ENCODE assay signal across 25 cellular contexts in the genomic region with DNA sequence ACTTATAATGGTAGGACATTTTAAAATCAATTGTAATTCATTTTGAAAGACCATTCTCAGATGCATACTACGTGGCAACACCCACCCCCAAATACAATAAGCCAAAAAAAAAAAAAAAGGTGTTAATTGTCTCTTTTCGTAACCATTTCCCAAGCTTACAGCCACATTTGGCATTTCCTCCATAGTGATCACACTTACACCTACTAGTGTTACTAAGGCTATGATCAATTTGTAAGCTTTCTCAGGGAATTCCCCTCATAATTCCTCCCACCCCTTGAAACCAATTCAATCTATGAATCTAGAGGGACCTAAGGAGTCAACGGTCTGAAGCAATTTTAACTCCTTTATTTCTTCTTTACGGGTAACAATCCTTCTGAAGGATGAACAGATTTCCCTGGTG. TPM values are rescaled to one million over a fixed set of nuclear protein-coding genes. Genes with fewer than 3 reads are reported as not detected.
"Had no signal": no experiment of that assay in that cellular context is flagged by ENCODE, and none has a peak within 500 bp of the region (broad histone marks: within the 10 kb centered on the region; RNA-seq: fewer than 3 reads in every experiment).

No MANE protein-coding gene starts in this region.

- H3K9me3 Mint-ChIP-seq: activated T-cell treated with anti-CD3 and anti-CD28 coated beads, Interleukin-2, amount 50 U/mL, for 72 hours; naive thymus-derived CD8-positive, alpha-beta T cell; type B pancreatic cell; WTC11 had no signal

- H3K36me3 Mint-ChIP-seq: type B pancreatic cell, WTC11 had no signal

- H3K27me3 ChIP-seq: colonic mucosa, uterus had no signal

- H2AFZ ChIP-seq: parathyroid adenoma had no signal

- H3K9ac ChIP-seq: parathyroid adenoma had no signal

- H3K4me3 Mint-ChIP-seq: activated naive CD8-positive, alpha-beta T cell; WTC11 had no signal

- H3K79me2 ChIP-seq: parathyroid adenoma had no signal

- H3K4me3 ChIP-seq: colonic mucosa, uterus had no signal

- ATAC-seq: left cardiac atrium, left ventricle myocardium superior, right cardiac atrium, WTC11 had no signal

- H3K4me1 ChIP-seq: colonic mucosa, parathyroid adenoma, uterus had no signal

- H3K36me3 ChIP-seq: colonic mucosa, uterus had no signal

- H3K27ac Mint-ChIP-seq: activated naive CD8-positive, alpha-beta T cell; type B pancreatic cell; WTC11 had no signal

- H3K27ac ChIP-seq: colonic mucosa, parathyroid adenoma had no signal

- DNase-seq: activated CD4-positive, alpha-beta T cell treated with anti-CD3 and anti-CD28 coated beads for 1 hour; activated CD4-positive, alpha-beta T cell treated with anti-CD3 and anti-CD28 coated beads, Interleukin-2, amount 50 U/mL, for 1 hour; activated effector memory CD4-positive, alpha-beta T cell treated with Interleukin-2 at 50 U/mL for 16 hours; activated naive CD4-positive, alpha-beta T cell treated with Interleukin-2 at 50 U/mL for 16 hours; activated T-cell treated with anti-CD3 and anti-CD28 coated beads for 4 hours; activated T-cell treated with anti-CD3 and anti-CD28 coated beads, Interleukin-2, amount 50 U/mL, for 72 hours; cerebellar nuclear complex; colonic mucosa; effector CD8-positive, alpha-beta T cell; glutamatergic neuron; islet precursor cell; left cardiac atrium; left ventricle myocardium superior; midbrain; naive thymus-derived CD8-positive, alpha-beta T cell; right cardiac atrium; stimulated activated CD4-positive, alpha-beta T cell treated with anti-CD3 and anti-CD28 coated beads, Interleukin-15, amount 100 ng/mL, for 24 hours; stimulated activated naive CD4-positive, alpha-beta T cell treated with Interleukin-2 at 50 U/mL for 16 hours; substantia nigra; SW 1271; uterus had no signal

- H3K9me3 ChIP-seq: colonic mucosa, uterus had no signal

RNA-seq across cellular contexts. Expression of gene NR2F1, which starts 40.1 kb away (rescaled TPM):
- total RNA-seq: activated T-cell treated with anti-CD3 and anti-CD28 coated beads, Interleukin-2, amount 50 U/mL, for 72 hours; naive thymus-derived CD8-positive, alpha-beta T cell had no signal
- polyA plus RNA-seq: naive thymus-derived CD8-positive, alpha-beta T cell had no signal

RNA-seq across cellular contexts. Expression of gene NR2F1-AS1, which starts 42.1 kb away (rescaled TPM):
- total RNA-seq: naive thymus-derived CD8-positive, alpha-beta T cell had no signal
- polyA plus RNA-seq: naive thymus-derived CD8-positive, alpha-beta T cell had no signal
